Comparison of ENCODE assay signal across 8 cellular contexts in genomic region chr20:58890454-58891075, GRCh38. TPM values are rescaled to one million over a fixed set of nuclear protein-coding genes. Genes with fewer than 3 reads are reported as not detected.
DNase-seq lines count a peak whose midpoint lies in the region; ATAC-seq and TF ChIP-seq lines count a peak whose summit lies in the region.

No MANE protein-coding gene starts in this region.

- no peak for TF ChIP-seq EP300 in upper lobe of left lung (IDR thresholded peaks at IDR 0.05)

- TF ChIP-seq CTCF in C4-2B (conservative IDR thresholded peaks at IDR 0.05) (no peak), MM.1S (IDR thresholded peaks at IDR 0.05; ENCODE audit: low read length) (no peak), heart left ventricle (IDR thresholded peaks at IDR 0.05) (no peak), upper lobe of left lung (IDR thresholded peaks at IDR 0.05) (no peak)

- H3K27me3 ChIP-seq in MM.1S (replicated peaks; ENCODE audit: insufficient read depth, low read length) (no peaks in the 10 kb centered on the region), adipocyte (replicated peaks; ENCODE audit: control insufficient read depth, insufficient read depth, low read length) (no peaks in the 10 kb centered on the region), heart left ventricle (no peaks in the 10 kb centered on the region), upper lobe of left lung (no peaks in the 10 kb centered on the region)

- H3K4me2 ChIP-seq in MM.1S (ENCODE audit: low read depth, low read length) = peak overlapping the region; percentile 81

- 1% methylated on average over 27 to 67 of the region's 69 CpGs for WGBS in heart left ventricle, 4 donors
- whole genome bisulfite sequencing in upper lobe of left lung, 2 donors = 1 to 5% methylated on average over 26 to 51 of the region's 69 CpGs

- H4K20me1 ChIP-seq in MM.1S (ENCODE audit: insufficient read depth, low read length) = peaks cover 14% of the 10 kb centered on the region; the same call in 1 of the 2 replicates

- H3K4me3 ChIP-seq in MM.1S (ENCODE audit: low read length) (peak overlapping the region; percentile 60), adipocyte (ENCODE audit: low read length) (peak overlapping the region; percentile 84), heart left ventricle (peak overlapping the region; percentile 39 to 97 (median 86)), upper lobe of left lung (peak overlapping the region; percentile 39 to 85 (median 76))

- ATAC-seq in GM21423 (IDR thresholded peaks at IDR 0.05; ENCODE audit: unreplicated experiment) (peak; percentile 35), heart left ventricle (peak; percentile 30 to 75 (median 68)), upper lobe of left lung (ENCODE audit: low FRiP score in 2 of 2) (peak; percentile 82 to 87)

- H3K9me3 ChIP-seq in MM.1S (replicated peaks; ENCODE audit: insufficient read depth, low read length) = no peaks in the 10 kb centered on the region
- H3K9me3 ChIP-seq in adipocyte (ENCODE audit: control insufficient read depth, low read length) = peaks cover 3% of the 10 kb centered on the region
- H3K9me3 ChIP-seq in heart left ventricle = peaks cover 0 to 1% (median 0%) of the 10 kb centered on the region in 12 donors
- no peaks in the 10 kb centered on the region for H3K9me3 ChIP-seq in upper lobe of left lung

- H3K79me2 ChIP-seq in MM.1S (ENCODE audit: low read length) = peaks cover 56% of the 10 kb centered on the region

- peak overlapping the region; percentile 47; the same call in 1 of the 2 replicates for H2AFZ ChIP-seq in MM.1S (ENCODE audit: low read length)

- peak in 1 of 2 donors; percentile 54 for TF ChIP-seq POLR2A in heart left ventricle (IDR thresholded peaks at IDR 0.05)
- peak in 3 of 4 donors; percentile 49 to 56 (median 50) for TF ChIP-seq POLR2A in upper lobe of left lung (IDR thresholded peaks at IDR 0.05)

- peaks cover 32% of the 10 kb centered on the region for H3F3A ChIP-seq in MM.1S (ENCODE audit: insufficient read depth, low read length)

- H3K36me3 ChIP-seq in MM.1S (replicated peaks; ENCODE audit: insufficient read depth, low read length) (no peaks in the 10 kb centered on the region), adipocyte (ENCODE audit: control insufficient read depth, insufficient read depth, low read length, severe bottlenecking) (no peaks in the 10 kb centered on the region), heart left ventricle (no peaks in the 10 kb centered on the region), upper lobe of left lung (no peaks in the 10 kb centered on the region)

- H3K9me2 ChIP-seq in MM.1S (replicated peaks; ENCODE audit: insufficient read depth, low read length) = no peaks in the 10 kb centered on the region

- H3K9ac ChIP-seq in MM.1S (ENCODE audit: low read length) (peak overlapping the region; percentile 72), adipocyte (ENCODE audit: low read length) (peak overlapping the region; percentile 89)

- intact Hi-C loops in heart left ventricle (cut with DNase I) = loop anchor here (1.0 to 5.0 kb wide), 9 partner anchors 18 to 503 kb away; partner anchors contain the start of genes ATP5F1E (in 4 of the 10), NELFCD (in 4 of the 10), PRELID3B (in 3 of the 10) and VAPB (in 1 of the 10)

- peaks cover 48% of the 10 kb centered on the region for H3K4me1 ChIP-seq in MM.1S (ENCODE audit: low read length)
- H3K4me1 ChIP-seq in adipocyte (ENCODE audit: control insufficient read depth, insufficient read depth, low read length) = peaks cover 27% of the 10 kb centered on the region
- peaks cover 7 to 37% (median 27%) of the 10 kb centered on the region in 12 donors for H3K4me1 ChIP-seq in heart left ventricle
- H3K4me1 ChIP-seq in upper lobe of left lung = peaks cover 26 to 37% (median 31%) of the 10 kb centered on the region in 4 donors

- DNase-seq in MM.1S (peak; percentile 31), SW480 (ENCODE audit: low spot score) (peak; percentile 81), adipocyte (ENCODE audit: low read depth) (peak; percentile 95), heart left ventricle (peak; percentile 82 to 90 (median 86)), pons (ENCODE audit: low spot score) (peak; percentile 65), upper lobe of left lung (peak; percentile 70 to 95)

- peak overlapping the region; percentile 92 for H3K27ac ChIP-seq in C4-2B
- peak overlapping the region; percentile 57; the same call in 1 of the 2 replicates for H3K27ac ChIP-seq in MM.1S (ENCODE audit: low read length)
- H3K27ac ChIP-seq in heart left ventricle = peak overlapping the region; percentile 67 to 100 (median 98)
- peak overlapping the region; percentile 97 to 100 (median 98) for H3K27ac ChIP-seq in upper lobe of left lung

RNA-seq across cellular contexts. Expression of gene GNAS, which starts 38.0 kb away (rescaled TPM):
- 1,000 to 10,000 TPM; 1,430 to 2,119 (median 1,604) TPM for total RNA-seq in heart left ventricle
- 1,000 to 10,000 TPM; 1,246 to 2,999 TPM for polyA plus RNA-seq in heart left ventricle
- 100 to 1,000 TPM; 520 to 910 (median 811) TPM for total RNA-seq in upper lobe of left lung

RNA-seq across cellular contexts. Expression of gene GNAS-AS1, which starts 39.9 kb away (rescaled TPM):
- total RNA-seq in heart left ventricle (under 1 TPM in 7 of 9 donors, not detected in 2; 0.22 to 0.79 (median 0.29) TPM), upper lobe of left lung (1 to 10 TPM in 1 of 6 donors, under 1 TPM in 4, not detected in 1; 0.30 to 2.1 (median 0.54) TPM)
- under 1 TPM; 0.17 to 0.91 TPM for polyA plus RNA-seq in heart left ventricle

Comparison
In these comparisons a context has a peak if more than half of its experiments do, and no peak if none do; other contexts are left out.
1. Peak in every context shown above with its lines: DNase-seq, ATAC-seq, H3K4me3 ChIP-seq and H3K27ac ChIP-seq.
2. DNase-seq: peak in every context shown above with its lines; median percentile 95 in adipocyte; 86 in heart left ventricle; 82 in upper lobe of left lung; 81 in SW480; 65 in pons; 31 in MM.1S.